Comparison of ENCODE assay signal across 8 cellular contexts in genomic region chr5:95870105-95870672, GRCh38. TPM values are rescaled to one million over a fixed set of nuclear protein-coding genes. Genes with fewer than 3 reads are reported as not detected.
DNase-seq lines count a peak whose midpoint lies in the region; ATAC-seq and TF ChIP-seq lines count a peak whose summit lies in the region.

No MANE protein-coding gene starts in this region.

- DNase-seq in activated CD4-positive, alpha-beta T cell treated with anti-CD3 and anti-CD28 coated beads for 24 hours (ENCODE audit: low read depth in 2 of 2) = peak; percentile 36 to 42
- DNase-seq in activated CD4-positive, alpha-beta T cell treated with anti-CD3 and anti-CD28 coated beads, Interleukin-2, amount 50 U/mL, for 1 hour = no peak
- peak; percentile 37 for DNase-seq in activated CD4-positive, alpha-beta memory T cell treated with anti-CD3 and anti-CD28 coated beads, Interleukin-2, amount 10 ng/mL, durations not matched to agents 7 days and 5 days
- DNase-seq in hepatocyte (ENCODE audit: low spot score) (no peak), nucleus accumbens (lab: John Stamatoyannopoulos, UW) (no peak)
- DNase-seq in stimulated activated CD8-positive, alpha-beta memory T cell treated with anti-CD3 and anti-CD28 coated beads, Interleukin-7, amount 100 ng/mL, for 48 hours (ENCODE audit: extremely low read depth in 1 of 2, low read depth in 1 of 2) = peak; percentile 37 to 68
- no peak for DNase-seq in effector CD4-positive, alpha-beta T cell

- H3K4me3 ChIP-seq in hepatocyte = no peak overlapping the region

- no peaks in the 10 kb centered on the region for H3K36me3 ChIP-seq in hepatocyte (replicated peaks; ENCODE audit: insufficient read depth, low read depth)

- H3K27me3 ChIP-seq in hepatocyte = no peaks in the 10 kb centered on the region

- peak overlapping the region; percentile 62 for H3K4me3 Mint-ChIP-seq in activated CD4-positive, alpha-beta memory T cell treated with anti-CD3 and anti-CD28 coated beads, Interleukin-2, amount 10 ng/mL, durations not matched to agents 7 days and 5 days

- POLR2A ChIA-PET in activated CD4-positive, alpha-beta memory T cell treated with anti-CD3 and anti-CD28 coated beads, Interleukin-2, amount 10 ng/mL, durations not matched to agents 7 days and 5 days (lab: Charles Lee) = interaction anchor here (0.7 to 4.2 kb wide), 17 partner anchors 9 to 467 kb away, joined by 3 to 31 read pairs (median 4); partner anchors contain the start of genes ELL2, GLRX and RFESD

- WGBS in hepatocyte (ENCODE audit: low lambda C conversion rate, missing lambda C conversion rate) = 77% methylated on average over 1 of the region's 1 CpG

- H3K27ac ChIP-seq in hepatocyte = peak overlapping the region; percentile 18

- CTCF ChIA-PET in activated CD4-positive, alpha-beta memory T cell treated with anti-CD3 and anti-CD28 coated beads, Interleukin-2, amount 10 ng/mL, durations not matched to agents 7 days and 5 days (lab: Charles Lee) = interaction anchor here (0.6 to 3.8 kb wide), 13 partner anchors 9 to 467 kb away, joined by 3 to 39 read pairs (median 4); partner anchors contain the start of gene ELL2

- no peaks in the 10 kb centered on the region for H3K79me2 ChIP-seq in hepatocyte

- no peaks in the 10 kb centered on the region for H3K9me2 ChIP-seq in hepatocyte (replicated peaks; ENCODE audit: insufficient read depth)

- H2AFZ ChIP-seq in hepatocyte = no peak overlapping the region

- TF ChIP-seq CTCF in hepatocyte (IDR thresholded peaks at IDR 0.05; ENCODE audit: poor library complexity) = no peak

- H3K9me3 ChIP-seq in hepatocyte (ENCODE audit: low read depth) = no peaks in the 10 kb centered on the region

- H3K4me1 Mint-ChIP-seq in activated CD4-positive, alpha-beta memory T cell treated with anti-CD3 and anti-CD28 coated beads, Interleukin-2, amount 10 ng/mL, durations not matched to agents 7 days and 5 days = peaks cover 47% of the 10 kb centered on the region

- no peak overlapping the region for H3K4me2 ChIP-seq in hepatocyte

- H3K4me1 ChIP-seq in hepatocyte (ENCODE audit: insufficient read depth) = peaks cover 11% of the 10 kb centered on the region

- H3K27me3 Mint-ChIP-seq in activated CD4-positive, alpha-beta memory T cell treated with anti-CD3 and anti-CD28 coated beads, Interleukin-2, amount 10 ng/mL, durations not matched to agents 7 days and 5 days = no peaks in the 10 kb centered on the region

- peak overlapping the region; percentile 89 for H3K27ac Mint-ChIP-seq in activated CD4-positive, alpha-beta memory T cell treated with anti-CD3 and anti-CD28 coated beads, Interleukin-2, amount 10 ng/mL, durations not matched to agents 7 days and 5 days

- peaks cover 2% of the 10 kb centered on the region for H3K9me3 Mint-ChIP-seq in activated CD4-positive, alpha-beta memory T cell treated with anti-CD3 and anti-CD28 coated beads, Interleukin-2, amount 10 ng/mL, durations not matched to agents 7 days and 5 days

- peak; percentile 55 for ATAC-seq in HG03196 (IDR thresholded peaks at IDR 0.05; ENCODE audit: unreplicated experiment)

- H3K36me3 Mint-ChIP-seq in activated CD4-positive, alpha-beta memory T cell treated with anti-CD3 and anti-CD28 coated beads, Interleukin-2, amount 10 ng/mL, durations not matched to agents 7 days and 5 days (ENCODE audit: low read depth) = peaks cover 2% of the 10 kb centered on the region

- no peaks in the 10 kb centered on the region for H4K20me1 ChIP-seq in hepatocyte (ENCODE audit: insufficient read depth, poor library complexity, severe bottlenecking)

RNA-seq across cellular contexts. Expression of gene GLRX, which starts 47.7 kb away (rescaled TPM):
- 10 to 100 TPM; 71.6 to 72.5 TPM for total RNA-seq in activated CD4-positive, alpha-beta memory T cell treated with anti-CD3 and anti-CD28 coated beads, Interleukin-2, amount 10 ng/mL, durations not matched to agents 7 days and 5 days
- 57.8 and 79.1 TPM in 2 replicates for total RNA-seq in hepatocyte
- 101 and 103 TPM in 2 replicates for polyA plus RNA-seq in hepatocyte

Comparison
In these comparisons a context has a peak if more than half of its experiments do, and no peak if none do; other contexts are left out.
1. DNase-seq: peak in activated CD4-positive, alpha-beta T cell treated with anti-CD3 and anti-CD28 coated beads for 24 hours (2 of 2), activated CD4-positive, alpha-beta memory T cell treated with anti-CD3 and anti-CD28 coated beads, Interleukin-2, amount 10 ng/mL, durations not matched to agents 7 days and 5 days (single experiment) and stimulated activated CD8-positive, alpha-beta memory T cell treated with anti-CD3 and anti-CD28 coated beads, Interleukin-7, amount 100 ng/mL, for 48 hours (2 of 2); none in activated CD4-positive, alpha-beta T cell treated with anti-CD3 and anti-CD28 coated beads, Interleukin-2, amount 50 U/mL, for 1 hour (single experiment), hepatocyte (single experiment), effector CD4-positive, alpha-beta T cell (single experiment) and nucleus accumbens (0 of 56).